In genomic region chr3:177516130-177517011, GRCh38 we compare ENCODE assay signal across 9 cellular contexts.
DNase-seq lines count a peak whose midpoint lies in the region; ATAC-seq and TF ChIP-seq lines count a peak whose summit lies in the region.
"Had no signal": no experiment of that assay in that cellular context is flagged by ENCODE, and none has a peak within 500 bp of the region (broad histone marks: within the 10 kb centered on the region; RNA-seq: fewer than 3 reads in every experiment).

No MANE protein-coding gene starts in this region.

- POLR2A ChIA-PET in Panc1 (lab: Charles Lee), result interaction anchor here (0.6 to 0.9 kb wide), 2 partner anchors 68 to 315 kb away, joined by 3 read pairs; no protein-coding TSS in a partner anchor

- no peaks in the 10 kb centered on the region for H4K20me1 ChIP-seq in neural progenitor cell (ENCODE audit: low read depth)

- no peak for TF ChIP-seq CTCF in Panc1 (IDR thresholded peaks at IDR 0.05)
- no peak for TF ChIP-seq CTCF in fibroblast of mammary gland (conservative IDR thresholded peaks at IDR 0.05; ENCODE audit: control insufficient read depth, insufficient read depth, low read depth, low read length)
- no peak for TF ChIP-seq CTCF in neural progenitor cell (IDR thresholded peaks at IDR 0.05)
- no peak for TF ChIP-seq CTCF in suprapubic skin (IDR thresholded peaks at IDR 0.05)

- H3K4me2 ChIP-seq in neural progenitor cell, result peak overlapping the region; percentile 37

- H3K27me3 Mint-ChIP-seq in neural progenitor cell (ENCODE audit: insufficient read depth, low read depth), result peaks cover 5% of the 10 kb centered on the region

- H3K27ac Mint-ChIP-seq in neural progenitor cell, result no peak overlapping the region

- TF ChIP-seq EP300 in suprapubic skin (IDR thresholded peaks at IDR 0.05), result no peak

- intact Hi-C loops in Panc1 (cut with micrococcal nuclease; ENCODE audit: unreplicated experiment), result loop anchor here (10.0 kb wide), 1 partner anchor 868 kb away; no protein-coding TSS in a partner anchor

- peaks cover 2% of the 10 kb centered on the region for H3K36me3 Mint-ChIP-seq in neural progenitor cell

- DNase-seq in AG08396 (ENCODE audit: low spot score), result peak; percentile 50
- DNase-seq in Panc1 (ENCODE audit: low read depth, low spot score), result no peak
- peak; percentile 86 for DNase-seq in fibroblast of mammary gland (ENCODE audit: low read depth)
- peak; percentile 77 for DNase-seq in neural progenitor cell (ENCODE audit: low spot score)
- DNase-seq in NCI-H187 (lab: John Stamatoyannopoulos, UW), result no peak
- DNase-seq in suprapubic skin (ENCODE audit: low spot score in 2 of 2), result no peak
- DNase-seq in T-helper 1 cell, result no peak
- DNase-seq in KBM-7, result no peak
- DNase-seq: activated T-cell treated with anti-CD3 and anti-CD28 coated beads for 4 hours had no signal

- WGBS in suprapubic skin, result 61% methylated on average over 15 of the region's 15 CpGs

- H3K4me1 ChIP-seq in Panc1 (ENCODE audit: control insufficient read depth, insufficient read depth, low read length) (peaks cover 17% of the 10 kb centered on the region), neural progenitor cell (peaks cover 13% of the 10 kb centered on the region), suprapubic skin (peaks cover 15% of the 10 kb centered on the region)

- H3K36me3 ChIP-seq in Panc1 (ENCODE audit: control insufficient read depth, insufficient read depth, low read length), result no peaks in the 10 kb centered on the region
- H3K36me3 ChIP-seq in neural progenitor cell, result no peaks in the 10 kb centered on the region
- H3K36me3 ChIP-seq in suprapubic skin, result no peaks in the 10 kb centered on the region

- H3K9me3 Mint-ChIP-seq in neural progenitor cell, result peaks cover 12% of the 10 kb centered on the region

- no peak overlapping the region for H3K9ac ChIP-seq in neural progenitor cell

- CTCF ChIA-PET in Panc1 (lab: Charles Lee), result interaction anchor here (0.7 kb wide), 1 partner anchor 663 kb away, joined by 3 read pairs; no protein-coding TSS in a partner anchor

- no peaks in the 10 kb centered on the region for H3K9me3 ChIP-seq in Panc1 (ENCODE audit: control insufficient read depth, insufficient read depth, low read depth, low read length)
- no peaks in the 10 kb centered on the region for H3K9me3 ChIP-seq in neural progenitor cell (ENCODE audit: low read depth)
- no peaks in the 10 kb centered on the region for H3K9me3 ChIP-seq in suprapubic skin

- no peak overlapping the region for H2AFZ ChIP-seq in neural progenitor cell (replicated peaks)

- H3K4me3 ChIP-seq in Panc1 (ENCODE audit: low read depth in 2 of 2, low read length in 2 of 2), result no peak overlapping the region
- H3K4me3 ChIP-seq in fibroblast of mammary gland (ENCODE audit: control insufficient read depth, low read depth, low read length), result no peak overlapping the region
- no peak overlapping the region for H3K4me3 ChIP-seq in neural progenitor cell
- no peak overlapping the region for H3K4me3 ChIP-seq in suprapubic skin

- no TSS peak for BruUV-seq in Panc1 (replicated peaks; lab: Mats Ljungman, UMichigan)

- no peaks in the 10 kb centered on the region for H3F3A ChIP-seq in neural progenitor cell (ENCODE audit: low read depth)

- no peak for TF ChIP-seq POLR2A in suprapubic skin (IDR thresholded peaks at IDR 0.05)

- peaks cover 17% of the 10 kb centered on the region for H3K4me1 Mint-ChIP-seq in neural progenitor cell

- in situ Hi-C loops in Panc1 (cut with HindIII; ENCODE audit: low pct_unique_long_range_greater_than_20kb, low sequenced_read_pairs) (no loop called here), KBM-7 (cut with MboI; ENCODE audit: low pct_unique_long_range_greater_than_20kb, low sequenced_read_pairs) (no loop called here)

- peak; percentile 75 for ATAC-seq in Panc1

- H3K27me3 ChIP-seq in Panc1 (ENCODE audit: control insufficient read depth, insufficient read depth, low read length) (no peaks in the 10 kb centered on the region), neural progenitor cell (no peaks in the 10 kb centered on the region), suprapubic skin (no peaks in the 10 kb centered on the region)

- no peak overlapping the region for H3K4me3 Mint-ChIP-seq in neural progenitor cell

- H3K27ac ChIP-seq in Panc1 (ENCODE audit: low read length) (peak overlapping the region; percentile 86), neural progenitor cell (no peak overlapping the region), suprapubic skin (no peak overlapping the region)

- H3K79me2 ChIP-seq in neural progenitor cell (ENCODE audit: low read depth), result no peaks in the 10 kb centered on the region

Comparison
In these comparisons a context has a peak if more than half of its experiments do, and no peak if none do; other contexts are left out.
1. DNase-seq: peak in AG08396 (single experiment), fibroblast of mammary gland (single experiment) and neural progenitor cell (single experiment); none in Panc1 (single experiment), NCI-H187 (0 of 2), suprapubic skin (0 of 2), T-helper 1 cell (0 of 5) and KBM-7 (single experiment).